Comparison of ENCODE assay signal across 8 cellular contexts in genomic region chr13:41905600-41906254, GRCh38. TPM values are rescaled to one million over a fixed set of nuclear protein-coding genes. Genes with fewer than 3 reads are reported as not detected.
DNase-seq lines count a peak whose midpoint lies in the region; ATAC-seq and TF ChIP-seq lines count a peak whose summit lies in the region.

No MANE protein-coding gene starts in this region.

- H3K4me2 ChIP-seq in PC-3 (ENCODE audit: low read length): no peak overlapping the region

- in situ Hi-C loops in Caki2 (cut with HindIII; ENCODE audit: low pct_unique_long_range_greater_than_20kb, low sequenced_read_pairs): no loop called here

- H3K4me1 ChIP-seq in PC-3 (ENCODE audit: insufficient read depth, low read length) (no peaks in the 10 kb centered on the region), sigmoid colon (no peaks in the 10 kb centered on the region)

- no peak overlapping the region for H2AFZ ChIP-seq in PC-3 (ENCODE audit: low read length)

- H3K79me2 ChIP-seq in PC-3 (ENCODE audit: low read length): no peaks in the 10 kb centered on the region

- TF ChIP-seq CTCF in PC-3 (conservative IDR thresholded peaks at IDR 0.05; ENCODE audit: low read depth, low read length) (peak; percentile 72), sigmoid colon (IDR thresholded peaks at IDR 0.05) (peak in 3 of 4 experiments; percentile 12 to 39 (median 32))

- TF ChIP-seq POLR2A in erythroblast (IDR thresholded peaks at IDR 0.05; ENCODE audit: low read length) (no peak), sigmoid colon (IDR thresholded peaks at IDR 0.05) (no peak)

- ATAC-seq in GM19043 (IDR thresholded peaks at IDR 0.05; ENCODE audit: low read depth, unreplicated experiment) (peak; percentile 76), HG03354 (IDR thresholded peaks at IDR 0.05; ENCODE audit: poor library complexity, severe bottlenecking, unreplicated experiment) (peak; percentile 88), PC-3 (peak; percentile 85)

- no peak overlapping the region for H3K27ac ChIP-seq in PC-3 (ENCODE audit: low read length)
- no peak overlapping the region for H3K27ac ChIP-seq in sigmoid colon

- TF ChIP-seq EP300 in sigmoid colon (IDR thresholded peaks at IDR 0.05): no peak

- no peaks in the 10 kb centered on the region for H4K20me1 ChIP-seq in PC-3 (ENCODE audit: low read length)

- no peak overlapping the region for H3K9ac ChIP-seq in PC-3 (ENCODE audit: low read length)

- H3K27me3 ChIP-seq in PC-3 (ENCODE audit: low read length): no peaks in the 10 kb centered on the region
- no peaks in the 10 kb centered on the region for H3K27me3 ChIP-seq in sigmoid colon

- H3K9me3 ChIP-seq in PC-3 (ENCODE audit: low read length) (no peaks in the 10 kb centered on the region), sigmoid colon (no peaks in the 10 kb centered on the region)

- POLR2A ChIA-PET in PC-3 (lab: Charles Lee; ENCODE audit: unreplicated experiment): no interaction called here

- intact Hi-C loops in PC-3 (cut with micrococcal nuclease) (loop anchor here (1.0 to 10.0 kb wide), 5 partner anchors 122 to 312 kb away; no protein-coding TSS in a partner anchor), sigmoid colon (cut with DNase I) (no loop called here)

- WGBS in sigmoid colon, 2 donors: 50 to 61% methylated on average over 2 of the region's 2 CpGs

- H3F3A ChIP-seq in PC-3 (ENCODE audit: low read length, unreplicated experiment): peaks cover 7% of the 10 kb centered on the region

- CTCF ChIA-PET in PC-3 (lab: Charles Lee): no interaction called here

- H3K36me3 ChIP-seq in PC-3 (ENCODE audit: low read depth, low read length) (0 out of 2 replicates have a peak, but pooled peaks cover 6% of the 10 kb centered on the region), sigmoid colon (peaks cover 0 to 41% (median 0%) of the 10 kb centered on the region in 4 donors)

- H3K9me2 ChIP-seq in PC-3 (replicated peaks; ENCODE audit: low read length): no peaks in the 10 kb centered on the region

- no peak overlapping the region for H3K4me3 ChIP-seq in PC-3 (ENCODE audit: low read length)
- H3K4me3 ChIP-seq in sigmoid colon: no peak overlapping the region

- BruUV-seq in PC-3 (replicated peaks; lab: Mats Ljungman, UMichigan): no TSS peak

- peak; percentile 25 for DNase-seq in Caki2 (ENCODE audit: low read depth)
- peak; percentile 54 for DNase-seq in PC-3
- peak; percentile 55 to 64 for DNase-seq in erythroblast (lab: John Stamatoyannopoulos, UW)
- DNase-seq in sigmoid colon: no peak
- DNase-seq in C1 segment of cervical spinal cord (lab: John Stamatoyannopoulos, UW): no peak
- no peak for DNase-seq in stimulated activated CD4-positive, alpha-beta T cell treated with anti-CD3 and anti-CD28 coated beads, Interleukin-12 subunit alpha, Interleukin-12 subunit beta, amount 100 ng/mL, for 4 hours

RNA-seq across cellular contexts. Expression of gene VWA8, which starts 55.2 kb away (rescaled TPM):
- total RNA-seq in Caki2 (2014; rRNA removed; shearing (Covaris generic); ENCODE audit: low replicate concordance): 8.8 and 9.9 TPM in 2 replicates
- total RNA-seq in PC-3 (2014; rRNA removed): 10.0 and 12.2 TPM in 2 replicates
- 10 to 100 TPM; 24.7 to 37.5 (median 27.5) TPM for total RNA-seq in sigmoid colon
- 1 to 10 TPM; 3.0 to 6.9 (median 3.6) TPM for polyA plus RNA-seq in sigmoid colon

Comparison
In these comparisons a context has a peak if more than half of its experiments do, and no peak if none do; other contexts are left out.
1. DNase-seq: peak in Caki2 (single experiment), PC-3 (single experiment) and erythroblast (2 of 2); none in sigmoid colon (single experiment), C1 segment of cervical spinal cord (0 of 14) and stimulated activated CD4-positive, alpha-beta T cell treated with anti-CD3 and anti-CD28 coated beads, Interleukin-12 subunit alpha, Interleukin-12 subunit beta, amount 100 ng/mL, for 4 hours (single experiment).
2. Peak in every context shown above with its lines, with median percentiles within 50 percentile points of each other: ATAC-seq.